16 cellular contexts compared by ENCODE assay signal in genomic region chr5:176577312-176578176, GRCh38. TPM values are rescaled to one million over a fixed set of nuclear protein-coding genes. Genes with fewer than 3 reads are reported as not detected.
DNase-seq lines count a peak whose midpoint lies in the region; ATAC-seq, FAIRE-seq and TF ChIP-seq lines count a peak whose summit lies in the region.
"Had no signal": no experiment of that assay in that cellular context is flagged by ENCODE, and none has a peak within 500 bp of the region (broad histone marks: within the 10 kb centered on the region; RNA-seq: fewer than 3 reads in every experiment).

No MANE protein-coding gene starts in this region.

- H3K4me3 ChIP-seq in left ventricle myocardium inferior (no peak overlapping the region), astrocyte (ENCODE audit: insufficient read depth, low read depth, low read length) (no peak overlapping the region), mesenchymal stem cell (ENCODE audit: insufficient read depth in 1 of 2, low read depth in 1 of 2, low read length in 2 of 2) (no peak overlapping the region)

- peak overlapping the region; percentile 29 for H4K91ac ChIP-seq in mesenchymal stem cell (ENCODE audit: low read length)

- H3K9me3 ChIP-seq in left ventricle myocardium inferior (replicated peaks) (no peaks in the 10 kb centered on the region), astrocyte (ENCODE audit: insufficient read depth, low read depth, low read length) (no peaks in the 10 kb centered on the region), mesenchymal stem cell (ENCODE audit: control insufficient read depth, low read length) (no peaks in the 10 kb centered on the region)

- no peak overlapping the region for H2BK120ac ChIP-seq in mesenchymal stem cell (ENCODE audit: low read depth, low read length)

- no peaks in the 10 kb centered on the region for H3K36me3 Mint-ChIP-seq in astrocyte (ENCODE audit: low read depth, unreplicated experiment)

- H3K4me3 Mint-ChIP-seq in astrocyte (ENCODE audit: unreplicated experiment), result no peak overlapping the region

- WGBS in mesenchymal stem cell, result 91% methylated on average over 36 of the region's 36 CpGs

- TF ChIP-seq CTCF in left ventricle myocardium inferior (IDR thresholded peaks at IDR 0.05; ENCODE audit: borderline replicate concordance), result no peak
- TF ChIP-seq CTCF in astrocyte (IDR thresholded peaks at IDR 0.05; ENCODE audit: insufficient read depth, low read depth, low read length), result no peak

- H2BK12ac ChIP-seq in mesenchymal stem cell (ENCODE audit: low read length in 2 of 2), result peak overlapping the region in 1 of 2 experiments; percentile 32

- H3K18ac ChIP-seq in mesenchymal stem cell (ENCODE audit: low read depth in 1 of 2, low read length in 2 of 2), result peak overlapping the region in 1 of 2 experiments; percentile 50

- H3K14ac ChIP-seq in mesenchymal stem cell (ENCODE audit: low read length in 2 of 2), result peak overlapping the region in 1 of 2 experiments; percentile 68

- ATAC-seq in Right ventricle myocardium inferior (no peak), HG02642 (IDR thresholded peaks at IDR 0.05; ENCODE audit: poor library complexity, unreplicated experiment) (no peak), HG03469 (IDR thresholded peaks at IDR 0.05; ENCODE audit: unreplicated experiment) (no peak)

- intact Hi-C loops in Right ventricle myocardium inferior (cut with DNase I) (no loop called here), left ventricle myocardium inferior (cut with micrococcal nuclease) (no loop called here)

- H3K79me1 ChIP-seq in mesenchymal stem cell (replicated peaks; ENCODE audit: low read length, poor library complexity, severe bottlenecking), result no peaks in the 10 kb centered on the region

- peak overlapping the region; percentile 66 for H3K27ac Mint-ChIP-seq in astrocyte (ENCODE audit: unreplicated experiment)

- H3K27me3 Mint-ChIP-seq in astrocyte (ENCODE audit: low read depth, unreplicated experiment), result peaks cover 33% of the 10 kb centered on the region

- H4K8ac ChIP-seq in mesenchymal stem cell (ENCODE audit: low read length), result no peak overlapping the region

- no peak overlapping the region for H2AK5ac ChIP-seq in mesenchymal stem cell (ENCODE audit: low read length, severe bottlenecking)

- H3K4me1 ChIP-seq in left ventricle myocardium inferior (no peaks in the 10 kb centered on the region), astrocyte (ENCODE audit: insufficient read depth, low read length) (no peaks in the 10 kb centered on the region), mesenchymal stem cell (ENCODE audit: control insufficient read depth, insufficient read depth, low read depth, low read length) (peaks cover 2% of the 10 kb centered on the region)

- H2AFZ ChIP-seq in astrocyte (ENCODE audit: low read depth, low read length) (no peak overlapping the region), mesenchymal stem cell (ENCODE audit: low read depth, low read length) (no peak overlapping the region)

- H3K9ac ChIP-seq in astrocyte (ENCODE audit: low read length) (no peak overlapping the region), mesenchymal stem cell (ENCODE audit: low read length) (no peak overlapping the region)

- no peak overlapping the region for H3K23ac ChIP-seq in mesenchymal stem cell (ENCODE audit: low read length in 2 of 2)

- no peak overlapping the region for H2BK15ac ChIP-seq in mesenchymal stem cell (ENCODE audit: low read depth, poor library complexity, severe bottlenecking)

- no peak for FAIRE-seq in astrocyte (lab: Jason Lieb, UNC)
- FAIRE-seq: H54, RCC 7860 had no signal

- H3K4ac ChIP-seq in mesenchymal stem cell (ENCODE audit: low read depth in 1 of 2, low read length in 2 of 2), result no peak overlapping the region

- no peaks in the 10 kb centered on the region for H3K4me1 Mint-ChIP-seq in astrocyte (ENCODE audit: low read depth, unreplicated experiment)

- H3K36me3 ChIP-seq in left ventricle myocardium inferior (no peaks in the 10 kb centered on the region), astrocyte (ENCODE audit: insufficient read depth, low read length) (no peaks in the 10 kb centered on the region), mesenchymal stem cell (ENCODE audit: control insufficient read depth in 1 of 2, insufficient read depth in 2 of 2, low read depth in 1 of 2, low read length in 2 of 2) (no peaks in the 10 kb centered on the region)

- H4K20me1 ChIP-seq in astrocyte (ENCODE audit: insufficient read depth, low read length), result no peaks in the 10 kb centered on the region

- H3K27me3 ChIP-seq in left ventricle myocardium inferior (ENCODE audit: low read depth) (peaks cover 33% of the 10 kb centered on the region), astrocyte (ENCODE audit: insufficient read depth, low read length) (peaks cover 3% of the 10 kb centered on the region), mesenchymal stem cell (ENCODE audit: control insufficient read depth in 1 of 2, insufficient read depth in 1 of 2, low read length in 2 of 2) (peaks cover 4 to 43% of the 10 kb centered on the region in 2 experiments)

- no peaks in the 10 kb centered on the region for H3K79me2 ChIP-seq in astrocyte (ENCODE audit: insufficient read depth, low read length)

- H3K9me3 Mint-ChIP-seq in astrocyte (ENCODE audit: unreplicated experiment), result no peaks in the 10 kb centered on the region

- no peak overlapping the region for H2BK5ac ChIP-seq in mesenchymal stem cell (ENCODE audit: low read depth, low read length, poor library complexity, severe bottlenecking)

- H3K4me2 ChIP-seq in astrocyte (ENCODE audit: low read length) (no peak overlapping the region), mesenchymal stem cell (ENCODE audit: low read length, poor library complexity, severe bottlenecking) (no peak overlapping the region)

- DNase-seq in Right ventricle myocardium inferior (ENCODE audit: missing footprints), result peak; percentile 55
- no peak for DNase-seq in left ventricle myocardium inferior
- no peak for DNase-seq in astrocyte (ENCODE audit: low read depth)
- no peak for DNase-seq in mesenchymal stem cell
- no peak for DNase-seq in DMS 273 (lab: John Stamatoyannopoulos, UW; ENCODE audit: unreplicated experiment)
- DNase-seq in activated T-cell treated with anti-CD3 and anti-CD28 coated beads for 4 hours, result no peak
- DNase-seq: DMS153, NCI-H1417 treated with DMSO at 0.1 percent for 48 hours, NCI-H2029 had no signal

- no peak overlapping the region for H3K27ac ChIP-seq in left ventricle myocardium inferior (replicated peaks)
- no peak overlapping the region for H3K27ac ChIP-seq in astrocyte (ENCODE audit: low read depth, low read length)
- no peak overlapping the region for H3K27ac ChIP-seq in mesenchymal stem cell (ENCODE audit: low read length, poor library complexity, severe bottlenecking)
- H3K27ac ChIP-seq: C4-2B, HL-60 had no signal

RNA-seq across cellular contexts. Expression of gene CDHR2, which starts 28.4 kb away (rescaled TPM):
- total RNA-seq in Right ventricle myocardium inferior (0.19 TPM), left ventricle myocardium inferior (0.33 TPM), astrocyte (0.43 and 0.50 TPM in 2 replicates)
- 0.01 TPM for polyA plus RNA-seq in mesenchymal stem cell (2013, experiment 1 of 2)
- polyA plus RNA-seq in mesenchymal stem cell (2013, experiment 2 of 2), result not detected
- total RNA-seq: A172 had no signal

RNA-seq across cellular contexts. Expression of gene GPRIN1, which starts 32.4 kb away (rescaled TPM):
- total RNA-seq in Right ventricle myocardium inferior (0.41 TPM), left ventricle myocardium inferior (0.58 TPM), astrocyte (6.8 and 8.2 TPM in 2 replicates)
- polyA plus RNA-seq in mesenchymal stem cell (2013, experiment 1 of 2), result 5.0 TPM
- polyA plus RNA-seq in mesenchymal stem cell (2013, experiment 2 of 2), result 4.9 TPM

RNA-seq across cellular contexts. Expression of gene RNF44, which starts 40.3 kb away (rescaled TPM):
- total RNA-seq in Right ventricle myocardium inferior (25.5 TPM), left ventricle myocardium inferior (28.2 TPM), astrocyte (47.8 and 59.8 TPM in 2 replicates)
- polyA plus RNA-seq in mesenchymal stem cell (2013, experiment 1 of 2), result 19.2 TPM
- polyA plus RNA-seq in mesenchymal stem cell (2013, experiment 2 of 2), result 17.6 TPM

RNA-seq across cellular contexts. Expression of gene SNCB, which starts 52.8 kb away (rescaled TPM):
- total RNA-seq in Right ventricle myocardium inferior (not detected), left ventricle myocardium inferior (0.44 TPM), astrocyte (2.7 and 3.4 TPM in 2 replicates)
- polyA plus RNA-seq in mesenchymal stem cell (2013, experiment 1 of 2), result 1.0 TPM
- 1.0 TPM for polyA plus RNA-seq in mesenchymal stem cell (2013, experiment 2 of 2)
- total RNA-seq: A172 had no signal

RNA-seq across cellular contexts. Expression of gene EIF4E1B, which starts 52.9 kb away (rescaled TPM):
- total RNA-seq in Right ventricle myocardium inferior (not detected), left ventricle myocardium inferior (not detected), astrocyte (not detected in 2 replicates)
- polyA plus RNA-seq in mesenchymal stem cell (2013, experiment 1 of 2), result not detected
- not detected for polyA plus RNA-seq in mesenchymal stem cell (2013, experiment 2 of 2)
- total RNA-seq: A172 had no signal
